Comparison of ENCODE assay signal across 23 cellular contexts in the genomic region with DNA sequence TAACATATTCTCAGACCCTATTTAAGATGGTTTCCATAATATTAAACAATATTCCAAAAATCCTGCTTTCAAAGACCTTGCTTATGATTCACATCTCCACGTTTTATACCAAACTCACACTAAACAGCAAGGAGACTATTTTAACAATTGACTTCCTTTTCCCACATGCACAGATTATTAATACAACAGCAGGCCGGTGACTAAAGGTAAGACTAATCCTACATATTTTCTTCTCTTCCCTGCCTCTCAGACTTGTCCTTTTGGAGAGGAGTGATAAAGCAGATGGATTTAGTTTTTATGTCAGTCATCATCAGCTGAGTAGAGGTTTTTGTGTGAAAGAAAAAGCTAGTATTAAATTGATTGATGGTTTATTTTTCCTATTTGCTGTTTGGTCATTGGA.
"Had no signal": no experiment of that assay in that cellular context is flagged by ENCODE, and none has a peak within 500 bp of the region (broad histone marks: within the 10 kb centered on the region; RNA-seq: fewer than 3 reads in every experiment).

No MANE protein-coding gene starts in this region.

- H3K9ac ChIP-seq: SK-N-SH had no signal

- H3K9me3 ChIP-seq: SJSA1, SK-N-SH had no signal

- H3K27me3 ChIP-seq: brain microvascular endothelial cell, SJSA1 had no signal

- H3K4me2 ChIP-seq: SK-N-SH had no signal

- DNase-seq: activated CD4-positive, alpha-beta T cell treated with anti-CD3 and anti-CD28 coated beads, Interleukin-2, amount 10 ng/mL, durations not matched to agents 24 days and 14 days; activated CD4-positive, alpha-beta T cell treated with anti-CD3 and anti-CD28 coated beads, Interleukin-2, amount 50 U/mL, for 4 hours; activated CD8-positive, alpha-beta T cell treated with anti-CD3 and anti-CD28 coated beads for 36 hours; activated effector memory CD4-positive, alpha-beta T cell treated with anti-CD3 and anti-CD28 coated beads, Interleukin-2, amount 50 U/mL, for 16 hours; activated naive CD4-positive, alpha-beta T cell; activated naive CD4-positive, alpha-beta T cell treated with anti-CD3 and anti-CD28 coated beads, Interleukin-2, amount 50 U/mL, for 16 hours; activated naive CD8-positive, alpha-beta T cell treated with anti-CD3 and anti-CD28 coated beads for 36 hours; activated T-cell treated with anti-CD3 and anti-CD28 coated beads, Interleukin-2, amount 50 U/mL, for 1 hour; activated T-cell treated with anti-CD3 and anti-CD28 coated beads, Interleukin-2, amount 50 U/mL, for 72 hours; amniotic stem cell; aorta; brain microvascular endothelial cell; central memory CD4-positive, alpha-beta T cell; NCI-H1105; NCI-H1436 treated with DMSO at 0.1 percent for 48 hours; NCI-H187 treated with DMSO at 0.1 percent for 48 hours; NCI-H2081; NCI-H226; NCI-H510A; SHP77; SK-N-SH had no signal

- H3K27ac ChIP-seq: brain microvascular endothelial cell, SJSA1 had no signal

- H3K36me3 ChIP-seq: brain microvascular endothelial cell, SJSA1 had no signal

- H3K9me2 ChIP-seq: SK-N-SH had no signal

- H3K4me3 ChIP-seq: K562, SJSA1 had no signal

- H3K4me1 ChIP-seq: SJSA1 had no signal
